In the genomic region with DNA sequence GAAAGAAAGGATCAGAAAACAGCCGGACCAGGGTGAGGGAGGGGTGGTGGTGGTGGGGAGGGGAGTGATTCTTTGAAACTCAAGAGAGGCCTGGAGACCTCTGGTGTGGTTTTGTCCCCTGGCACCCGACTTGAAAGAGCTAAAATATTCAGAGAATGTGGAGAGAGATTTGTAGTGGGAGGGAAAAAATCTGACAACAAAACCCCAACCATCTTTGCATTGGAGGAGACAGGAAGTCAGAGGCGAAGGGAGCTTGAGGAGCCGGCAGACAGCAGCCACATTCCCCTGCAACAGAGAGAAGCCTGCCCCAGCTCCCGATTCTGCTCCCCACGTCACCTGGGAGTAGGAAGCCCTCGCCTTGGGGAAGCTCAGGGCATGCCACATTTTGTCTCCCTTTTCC, we compare ENCODE assay signal across 9 cellular contexts.
DNase-seq lines count a peak whose midpoint lies in the region; ATAC-seq, FAIRE-seq and TF ChIP-seq lines count a peak whose summit lies in the region.
"Had no signal": no experiment of that assay in that cellular context is flagged by ENCODE, and none has a peak within 500 bp of the region (broad histone marks: within the 10 kb centered on the region; RNA-seq: fewer than 3 reads in every experiment).

No MANE protein-coding gene starts in this region.

- peak overlapping the region; percentile 68 for H3K4me2 ChIP-seq in OCI-LY3 (ENCODE audit: low read length)
- H3K4me2 ChIP-seq in fibroblast of lung (ENCODE audit: extremely low read depth, insufficient read depth, low read length) = no peak overlapping the region

- no peak for DNase-seq in GM12891 (ENCODE audit: insufficient read length, low spot score)
- peak; percentile 18 to 89 for DNase-seq in fibroblast of lung (ENCODE audit: low read depth in 2 of 2)
- DNase-seq in prostate gland (ENCODE audit: low spot score) = no peak
- no peak for DNase-seq in anterior cingulate cortex (lab: John Stamatoyannopoulos, UW)
- DNase-seq in SK-N-DZ (ENCODE audit: low spot score) = no peak

- peak; percentile 55 for FAIRE-seq in GM12891 (lab: Jason Lieb, UNC)

- ATAC-seq in GM19455 (IDR thresholded peaks at IDR 0.05; ENCODE audit: unreplicated experiment) (no peak), GM21723 (IDR thresholded peaks at IDR 0.05; ENCODE audit: unreplicated experiment) (no peak)

- H3K9me3 ChIP-seq in OCI-LY3 (ENCODE audit: insufficient read depth, low read length) (no peaks in the 10 kb centered on the region), fibroblast of lung (ENCODE audit: control insufficient read depth, insufficient read depth, low read depth, low read length) (no peaks in the 10 kb centered on the region), prostate gland (no peaks in the 10 kb centered on the region)

- H2AFZ ChIP-seq in OCI-LY3 (ENCODE audit: low read depth, low read length) = no peak overlapping the region
- H2AFZ ChIP-seq in fibroblast of lung (ENCODE audit: low read length) = no peak overlapping the region

- WGBS in prostate gland = 45% methylated on average over 7 of the region's 7 CpGs

- H3K27me3 ChIP-seq in OCI-LY3 (ENCODE audit: low read depth, low read length) (0 out of 2 replicates have a peak, but pooled peaks cover 8% of the 10 kb centered on the region), fibroblast of lung (ENCODE audit: control insufficient read depth, insufficient read depth, low read length) (no peaks in the 10 kb centered on the region), prostate gland (replicated peaks; ENCODE audit: insufficient read depth) (no peaks in the 10 kb centered on the region)

- H3K9ac ChIP-seq in OCI-LY3 (ENCODE audit: low read length) (no peak overlapping the region), fibroblast of lung (ENCODE audit: insufficient read depth, low read length) (no peak overlapping the region)

- H3K4me3 ChIP-seq in OCI-LY3 (ENCODE audit: low read length) (peak overlapping the region; percentile 39), fibroblast of lung (replicated peaks in 1 of 4; ENCODE audit: control extremely low read depth in 1 of 4, insufficient read depth in 1 of 4, low read depth in 3 of 4, low read length in 4 of 4) (no peak overlapping the region), prostate gland (no peak overlapping the region)

- H3K36me3 ChIP-seq in OCI-LY3 (replicated peaks; ENCODE audit: low read depth, low read length) (no peaks in the 10 kb centered on the region), fibroblast of lung (ENCODE audit: control insufficient read depth, insufficient read depth, low read length) (no peaks in the 10 kb centered on the region), prostate gland (no peaks in the 10 kb centered on the region)

- H4K20me1 ChIP-seq in OCI-LY3 (ENCODE audit: insufficient read depth, low read length) (peaks cover 10% of the 10 kb centered on the region; the same call in 1 of the 2 replicates), fibroblast of lung (ENCODE audit: control insufficient read depth, extremely low read depth, insufficient read depth, low read length) (no peaks in the 10 kb centered on the region)

- TF ChIP-seq POLR2A in GM12891 (IDR thresholded peaks at IDR 0.05; ENCODE audit: low read depth, low read length) (no peak), prostate gland (IDR thresholded peaks at IDR 0.05) (no peak)

- no peak overlapping the region for H3K27ac ChIP-seq in OCI-LY3 (ENCODE audit: low read length)
- H3K27ac ChIP-seq in fibroblast of lung (ENCODE audit: insufficient read depth, low read length) = peak overlapping the region; percentile 29
- peak overlapping the region; percentile 10 to 21 for H3K27ac ChIP-seq in prostate gland
- H3K27ac ChIP-seq: VCaP had no signal

- intact Hi-C loops in prostate gland (cut with DNase I) = no loop called here

- no peak for TF ChIP-seq CTCF in OCI-LY3 (IDR thresholded peaks at IDR 0.05; ENCODE audit: low read depth, low read length)
- no peak for TF ChIP-seq CTCF in fibroblast of lung (conservative IDR thresholded peaks at IDR 0.05 in 1 of 2, IDR thresholded peaks at IDR 0.05 in 1 of 2; ENCODE audit: low read depth in 1 of 2, low read length in 2 of 2)
- TF ChIP-seq CTCF in prostate gland (IDR thresholded peaks at IDR 0.05) = no peak

- H3K4me1 ChIP-seq in OCI-LY3 (ENCODE audit: low read length) = peaks cover 32% of the 10 kb centered on the region
- peaks cover 27% of the 10 kb centered on the region for H3K4me1 ChIP-seq in fibroblast of lung (ENCODE audit: control insufficient read depth, extremely low read depth, insufficient read depth, low read length)
- H3K4me1 ChIP-seq in prostate gland (replicated peaks) = peaks cover 15% of the 10 kb centered on the region

- H3K79me2 ChIP-seq in OCI-LY3 (ENCODE audit: low read length) (no peaks in the 10 kb centered on the region), fibroblast of lung (ENCODE audit: control insufficient read depth, insufficient read depth, low read length) (no peaks in the 10 kb centered on the region)

TF ChIP-seq in GM12891, 5 proteins besides CTCF, POLR2A, EP300 and RAD21:
- TF ChIP-seq TAF1 (IDR thresholded peaks at IDR 0.05; ENCODE audit: low read depth, low read length) (no peak), POLR2AphosphoS5 (IDR thresholded peaks at IDR 0.05; ENCODE audit: low read depth, low read length) (no peak), SPI1 (IDR thresholded peaks at IDR 0.05; ENCODE audit: low read depth, low read length) (0 out of 2 replicates have a peak, but pooled peaks have one; percentile 5), POU2F2 (IDR thresholded peaks at IDR 0.05; ENCODE audit: low read depth, low read length) (no peak)

Comparison
In these comparisons a context has a peak if more than half of its experiments do, and no peak if none do; other contexts are left out.
1. DNase-seq: peak in fibroblast of lung (2 of 2); none in GM12891 (single experiment), prostate gland (single experiment), anterior cingulate cortex (0 of 58) and SK-N-DZ (single experiment).